ENCODE assay signal across 8 cellular contexts in genomic region chr18:12377556-12378553, GRCh38. TPM values are rescaled to one million over a fixed set of nuclear protein-coding genes. Genes with fewer than 3 reads are reported as not detected.
DNase-seq lines count a peak whose midpoint lies in the region; ATAC-seq lines count a peak whose summit lies in the region.

No MANE protein-coding gene starts in this region.

- H3K27me3 ChIP-seq in esophagus (ENCODE audit: control insufficient read depth in 1 of 2, insufficient read depth in 2 of 2, low read length in 2 of 2) (no peaks in the 10 kb centered on the region), rectal smooth muscle tissue (ENCODE audit: control insufficient read depth, insufficient read depth, low read length) (no peaks in the 10 kb centered on the region)

- 11 to 12% methylated on average over 34 to 35 of the region's 35 CpGs for WGBS in esophagus, 2 donors

- peak; percentile 30 for ATAC-seq in GM18861 (IDR thresholded peaks at IDR 0.05; ENCODE audit: unreplicated experiment)
- peak; percentile 63 for ATAC-seq in HG03095 (IDR thresholded peaks at IDR 0.05; ENCODE audit: unreplicated experiment)

- peak overlapping the region; percentile 80 for H3K9ac ChIP-seq in rectal smooth muscle tissue (ENCODE audit: low read length)

- DNase-seq in AG08396 (ENCODE audit: low spot score) = peak; percentile 98
- DNase-seq in RPMI7951 (ENCODE audit: low read depth) = peak; percentile 95
- DNase-seq in SW480 (ENCODE audit: low spot score) = no peak
- no peak for DNase-seq in stimulated activated CD4-positive, alpha-beta T cell treated with anti-CD3 and anti-CD28 coated beads, Interleukin-4, amount 100 ng/mL, for 4 hours

- H3K27ac ChIP-seq in esophagus (ENCODE audit: low read depth in 2 of 2, low read length in 1 of 2) (peak overlapping the region; percentile 86 to 90), rectal smooth muscle tissue (ENCODE audit: low read depth, low read length) (peak overlapping the region; percentile 79)

- no peaks in the 10 kb centered on the region for H3K36me3 ChIP-seq in esophagus (ENCODE audit: control insufficient read depth in 2 of 2, insufficient read depth in 2 of 2, low read length in 1 of 2)
- H3K36me3 ChIP-seq in rectal smooth muscle tissue (ENCODE audit: control insufficient read depth, insufficient read depth, low read length) = no peaks in the 10 kb centered on the region

- no peaks in the 10 kb centered on the region for H3K9me3 ChIP-seq in esophagus (ENCODE audit: control insufficient read depth in 2 of 2, insufficient read depth in 1 of 2, low read depth in 1 of 2, low read length in 1 of 2)

- H3K4me1 ChIP-seq in esophagus (ENCODE audit: control insufficient read depth in 2 of 2, insufficient read depth in 2 of 2, low read length in 1 of 2) = peaks cover 4 to 5% of the 10 kb centered on the region in 2 donors
- H3K4me1 ChIP-seq in rectal smooth muscle tissue (ENCODE audit: control insufficient read depth, insufficient read depth, low read length) = peaks cover 8% of the 10 kb centered on the region

- peak overlapping the region; percentile 52 to 62 for H3K4me3 ChIP-seq in esophagus (ENCODE audit: low read depth in 1 of 2, low read length in 2 of 2)
- H3K4me3 ChIP-seq in rectal smooth muscle tissue (ENCODE audit: low read length) = peak overlapping the region; percentile 97

RNA-seq across cellular contexts. Expression of gene AFG3L2, which starts 0.8 kb away (rescaled TPM):
- total RNA-seq in RPMI7951 (2014; rRNA removed; shearing (Covaris generic)) = 29.2 and 35.7 TPM in 2 replicates
- 10 to 100 TPM; 14.7 to 34.0 TPM for polyA plus RNA-seq in esophagus

RNA-seq across cellular contexts. Expression of gene PRELID3A, which starts 29.9 kb away (rescaled TPM):
- total RNA-seq in RPMI7951 (2014; rRNA removed; shearing (Covaris generic)) = 3.5 and 4.4 TPM in 2 replicates
- 1 to 10 TPM; 1.3 to 1.8 TPM for polyA plus RNA-seq in esophagus

Comparison
In these comparisons a context has a peak if more than half of its experiments do, and no peak if none do; other contexts are left out.
1. DNase-seq: peak in AG08396 (single experiment) and RPMI7951 (single experiment); none in SW480 (single experiment) and stimulated activated CD4-positive, alpha-beta T cell treated with anti-CD3 and anti-CD28 coated beads, Interleukin-4, amount 100 ng/mL, for 4 hours (0 of 2).